Comparison of ENCODE assay signal across 12 cellular contexts in genomic region chr2:149087751-149088150, GRCh38. TPM values are rescaled to one million over a fixed set of nuclear protein-coding genes. Genes with fewer than 3 reads are reported as not detected.
DNase-seq lines count a peak whose midpoint lies in the region; TF ChIP-seq lines count a peak whose summit lies in the region.
"Had no signal": no experiment of that assay in that cellular context is flagged by ENCODE, and none has a peak within 500 bp of the region (broad histone marks: within the 10 kb centered on the region; RNA-seq: fewer than 3 reads in every experiment).

No MANE protein-coding gene starts in this region.

- no peaks in the 10 kb centered on the region for H4K20me1 ChIP-seq in OCI-LY3 (ENCODE audit: insufficient read depth, low read length)
- no peaks in the 10 kb centered on the region for H4K20me1 ChIP-seq in fibroblast of lung (ENCODE audit: control insufficient read depth, extremely low read depth, insufficient read depth, low read length)

- POLR2A ChIA-PET in AG04449 (lab: Yijun Ruan, JAX) = no interaction called here

- TF ChIP-seq CTCF in AG04449 (IDR thresholded peaks at IDR 0.05; ENCODE audit: insufficient read depth, low read length, missing control alignments) = peak; percentile 4
- TF ChIP-seq CTCF in GM13977 (IDR thresholded peaks at IDR 0.05; ENCODE audit: extremely low read depth, insufficient read depth, missing control alignments) = peak; percentile 30
- peak; percentile 31; the same call in 1 of the 2 replicates for TF ChIP-seq CTCF in OCI-LY3 (IDR thresholded peaks at IDR 0.05; ENCODE audit: low read depth, low read length)
- peak; percentile 13 to 49 for TF ChIP-seq CTCF in fibroblast of lung (conservative IDR thresholded peaks at IDR 0.05 in 1 of 2, IDR thresholded peaks at IDR 0.05 in 1 of 2; ENCODE audit: low read depth in 1 of 2, low read length in 2 of 2)
- TF ChIP-seq CTCF in testis (IDR thresholded peaks at IDR 0.05) = peak in 1 of 3 experiments; percentile 24
- peak in 3 of 7 experiments; percentile 15 to 22 (median 16) for TF ChIP-seq CTCF in stomach (IDR thresholded peaks at IDR 0.05)

- TF ChIP-seq EP300 in stomach (IDR thresholded peaks at IDR 0.05) = no peak

- WGBS in testis, 2 donors = 89 to 90% methylated on average over 4 of the region's 4 CpGs
- 72 to 75% (median 73%) methylated on average over 4 of the region's 4 CpGs for WGBS in stomach, 5 donors

- H3K79me2 ChIP-seq in OCI-LY3 (ENCODE audit: low read length) = no peaks in the 10 kb centered on the region
- no peaks in the 10 kb centered on the region for H3K79me2 ChIP-seq in fibroblast of lung (ENCODE audit: control insufficient read depth, insufficient read depth, low read length)

- in situ Hi-C loops in GM13977 (cut with MboI; ENCODE audit: low pct_unique_long_range_greater_than_20kb, low sequenced_read_pairs, unreplicated experiment) = no loop called here

- CTCF ChIA-PET in AG04449 (lab: Yijun Ruan, JAX) = interaction anchor here (1.3 kb wide), 1 partner anchor 13 kb away, joined by 3 read pairs; no protein-coding TSS in a partner anchor

- H3K9me3 ChIP-seq in OCI-LY3 (ENCODE audit: insufficient read depth, low read length) (no peaks in the 10 kb centered on the region), fibroblast of lung (ENCODE audit: control insufficient read depth, insufficient read depth, low read depth, low read length) (no peaks in the 10 kb centered on the region), testis (no peaks in the 10 kb centered on the region), stomach (no peaks in the 10 kb centered on the region)
- no peaks in the 10 kb centered on the region for H3K9me3 ChIP-seq in effector memory CD4-positive, alpha-beta T cell (ENCODE audit: control insufficient read depth, low read length)

- peaks cover 8% of the 10 kb centered on the region; the same call in 1 of the 2 replicates for H3K27me3 ChIP-seq in OCI-LY3 (ENCODE audit: low read depth, low read length)
- no peaks in the 10 kb centered on the region for H3K27me3 ChIP-seq in fibroblast of lung (ENCODE audit: control insufficient read depth, insufficient read depth, low read length)
- H3K27me3 ChIP-seq in effector memory CD4-positive, alpha-beta T cell (replicated peaks; ENCODE audit: control insufficient read depth, insufficient read depth, low read length, poor library complexity, severe bottlenecking) = peaks cover 3% of the 10 kb centered on the region
- H3K27me3 ChIP-seq in testis = no peaks in the 10 kb centered on the region
- H3K27me3 ChIP-seq in stomach = no peaks in the 10 kb centered on the region

- H3K36me3 ChIP-seq in OCI-LY3 (replicated peaks; ENCODE audit: low read depth, low read length) = no peaks in the 10 kb centered on the region
- H3K36me3 ChIP-seq in fibroblast of lung (ENCODE audit: control insufficient read depth, insufficient read depth, low read length) = no peaks in the 10 kb centered on the region
- no peaks in the 10 kb centered on the region for H3K36me3 ChIP-seq in effector memory CD4-positive, alpha-beta T cell (ENCODE audit: control insufficient read depth, insufficient read depth, low read length)
- H3K36me3 ChIP-seq in testis (ENCODE audit: low read depth, missing control alignments) = no peaks in the 10 kb centered on the region
- H3K36me3 ChIP-seq in stomach = no peaks in the 10 kb centered on the region

- H3K27ac ChIP-seq in OCI-LY3 (ENCODE audit: low read length) = no peak overlapping the region
- no peak overlapping the region for H3K27ac ChIP-seq in fibroblast of lung (ENCODE audit: insufficient read depth, low read length)
- H3K27ac ChIP-seq in effector memory CD4-positive, alpha-beta T cell (ENCODE audit: insufficient read depth, low read length, poor library complexity, severe bottlenecking) = no peak overlapping the region
- H3K27ac ChIP-seq in testis = no peak overlapping the region
- H3K27ac ChIP-seq in stomach = no peak overlapping the region
- H3K27ac ChIP-seq: dorsolateral prefrontal cortex had no signal

- no peak overlapping the region for H3K4me3 ChIP-seq in AG04449 (ENCODE audit: low read depth, low read length)
- H3K4me3 ChIP-seq in OCI-LY3 (ENCODE audit: low read length) = no peak overlapping the region
- H3K4me3 ChIP-seq in fibroblast of lung (replicated peaks in 1 of 4; ENCODE audit: control extremely low read depth in 1 of 4, insufficient read depth in 1 of 4, low read depth in 3 of 4, low read length in 4 of 4) = no peak overlapping the region
- no peak overlapping the region for H3K4me3 ChIP-seq in effector memory CD4-positive, alpha-beta T cell (ENCODE audit: insufficient read depth, low read depth, low read length, poor library complexity, severe bottlenecking)
- H3K4me3 ChIP-seq in testis = no peak overlapping the region
- no peak overlapping the region for H3K4me3 ChIP-seq in stomach
- H3K4me3 ChIP-seq: dorsolateral prefrontal cortex had no signal

- TF ChIP-seq POLR2A in testis (IDR thresholded peaks at IDR 0.05) (no peak), stomach (IDR thresholded peaks at IDR 0.05) (no peak)

- H2AFZ ChIP-seq in OCI-LY3 (ENCODE audit: low read depth, low read length) (no peak overlapping the region), fibroblast of lung (ENCODE audit: low read length) (no peak overlapping the region)

- intact Hi-C loops in testis (cut with DNase I; ENCODE audit: low total_unique reads) = no loop called here
- intact Hi-C loops in stomach (cut with DNase I; ENCODE audit: low total_unique reads) = no loop called here

- no peaks in the 10 kb centered on the region for H3K4me1 ChIP-seq in OCI-LY3 (ENCODE audit: low read length)
- no peaks in the 10 kb centered on the region for H3K4me1 ChIP-seq in fibroblast of lung (ENCODE audit: control insufficient read depth, extremely low read depth, insufficient read depth, low read length)
- H3K4me1 ChIP-seq in effector memory CD4-positive, alpha-beta T cell (ENCODE audit: control insufficient read depth, insufficient read depth, low read length, poor library complexity, severe bottlenecking) = no peaks in the 10 kb centered on the region
- no peaks in the 10 kb centered on the region for H3K4me1 ChIP-seq in testis
- no peaks in the 10 kb centered on the region for H3K4me1 ChIP-seq in stomach

- no peak overlapping the region for H3K4me2 ChIP-seq in OCI-LY3 (ENCODE audit: low read length)
- H3K4me2 ChIP-seq in fibroblast of lung (ENCODE audit: extremely low read depth, insufficient read depth, low read length) = no peak overlapping the region

- DNase-seq in AG04449 (ENCODE audit: low read depth, low spot score) (no peak), GM13977 (ENCODE audit: low spot score) (peak; percentile 5), fibroblast of lung (ENCODE audit: low read depth in 2 of 2) (no peak), testis (no peak), mesenteric fat pad (ENCODE audit: low spot score) (no peak), stomach (no peak)
- no peak for DNase-seq in effector memory CD4-positive, alpha-beta T cell
- DNase-seq: activated T-cell treated with anti-CD3 and anti-CD28 coated beads, Interleukin-2, amount 50 U/mL, for 4 hours; dorsolateral prefrontal cortex; islet precursor cell; NCI-H187 had no signal

- H3K9ac ChIP-seq in OCI-LY3 (ENCODE audit: low read length) (no peak overlapping the region), fibroblast of lung (ENCODE audit: insufficient read depth, low read length) (no peak overlapping the region)

RNA-seq across cellular contexts. Expression of gene LYPD6B, which starts 49.3 kb away (rescaled TPM):
- total RNA-seq in fibroblast of lung (not detected in 2 replicates), testis (10 to 100 TPM; 41.9 to 45.2 TPM), mesenteric fat pad (not detected), stomach (10 to 100 TPM in 4 of 5 donors, not detected in 1; 14.7 to 88.7 (median 36.4) TPM)
- polyA plus RNA-seq in fibroblast of lung (0.11 TPM in 1 of 2 replicates, not detected in the other), testis (ENCODE audit: insufficient read depth, low read depth, low replicate concordance) (53.0 TPM), stomach (10 to 100 TPM; 10.9 to 74.1 (median 20.5) TPM)
- polyA plus RNA-seq in fibroblast of lung (2012) = not detected in 2 replicates
- not detected in 2 replicates for polyA minus RNA-seq in fibroblast of lung (ENCODE audit: low replicate concordance)
- total RNA-seq: activated T-cell treated with anti-CD3 and anti-CD28 coated beads, Interleukin-2, amount 50 U/mL, for 4 hours had no signal
